8 cellular contexts compared by ENCODE assay signal in genomic region chr16:1342526-1343427, GRCh38. TPM values are rescaled to one million over a fixed set of nuclear protein-coding genes. Genes with fewer than 3 reads are reported as not detected.
DNase-seq lines count a peak whose midpoint lies in the region; TF ChIP-seq lines count a peak whose summit lies in the region.

No MANE protein-coding gene starts in this region.

- H3K27ac ChIP-seq in HL-60 (replicated peaks), result no peak overlapping the region
- no peak overlapping the region for H3K27ac ChIP-seq in ectodermal cell (ENCODE audit: insufficient read depth, low read depth, low read length, poor library complexity, severe bottlenecking)

- H3K36me3 ChIP-seq in ectodermal cell (ENCODE audit: control insufficient read depth, insufficient read depth, low read length), result peaks cover under 1% of the 10 kb centered on the region

- H3K9me3 ChIP-seq in ectodermal cell (ENCODE audit: control insufficient read depth, low read length), result no peaks in the 10 kb centered on the region

- peaks cover 12% of the 10 kb centered on the region for H3K27me3 ChIP-seq in HL-60 (ENCODE audit: insufficient read depth, poor library complexity, severe bottlenecking)
- H3K27me3 ChIP-seq in ectodermal cell (ENCODE audit: control insufficient read depth, insufficient read depth, low read length, poor library complexity, severe bottlenecking), result peaks cover 57% of the 10 kb centered on the region

- H3K4me3 ChIP-seq in HL-60 (replicated peaks; ENCODE audit: insufficient read depth, low read length), result peak overlapping the region; percentile 1; the same call in 1 of the 2 replicates
- peak overlapping the region; percentile 36 for H3K4me3 ChIP-seq in ectodermal cell (ENCODE audit: insufficient read depth, low read depth, low read length)

- WGBS in ectodermal cell, 2 experiments, result 9% methylated on average over 49 of the region's 49 CpGs

- TF ChIP-seq CTCF in GM20000 (IDR thresholded peaks at IDR 0.05; ENCODE audit: extremely low read depth, missing control alignments) (no peak), HL-60 (IDR thresholded peaks at IDR 0.05; ENCODE audit: insufficient read depth, low read length) (no peak)

- peak; percentile 96 for DNase-seq in COLO668 (lab: John Stamatoyannopoulos, UW; ENCODE audit: unreplicated experiment)
- DNase-seq in GM20000 (ENCODE audit: low spot score), result peak; percentile 100
- peak; percentile 95 to 98 for DNase-seq in HL-60 (ENCODE audit: low read depth in 1 of 2, low spot score in 1 of 2)
- DNase-seq in NCI-H774 (lab: John Stamatoyannopoulos, UW), result peak; percentile 88
- DNase-seq in activated CD4-positive, alpha-beta T cell treated with anti-CD3 and anti-CD28 coated beads, Interleukin-2, amount 50 U/mL, for 4 hours, result peak; percentile 96 to 97
- DNase-seq in lung microvascular endothelial cell (ENCODE audit: low read depth in 2 of 2), result peak; percentile 89 to 96
- peak; percentile 73 for DNase-seq in stimulated activated CD8-positive, alpha-beta memory T cell treated with anti-CD3 and anti-CD28 coated beads, Interleukin-12 subunit alpha, Interleukin-12 subunit beta, amount 100 ng/mL, for 24 hours (ENCODE audit: extremely low read depth)

- H3K4me1 ChIP-seq in ectodermal cell (ENCODE audit: control insufficient read depth, insufficient read depth, low read length), result peaks cover 5% of the 10 kb centered on the region

RNA-seq across cellular contexts. Expression of gene TSR3, which starts 8.9 kb away (rescaled TPM):
- 48.1 TPM for polyA plus RNA-seq in ectodermal cell (2013, experiment 1 of 4)
- polyA plus RNA-seq in ectodermal cell (2013, experiment 2 of 4), result 47.3 TPM
- polyA plus RNA-seq in ectodermal cell (2013, experiment 3 of 4), result 46.4 TPM
- polyA plus RNA-seq in ectodermal cell (2013, experiment 4 of 4), result 49.2 TPM
- 47.7 and 67.3 TPM in 2 replicates for total RNA-seq in lung microvascular endothelial cell

RNA-seq across cellular contexts. Expression of gene GNPTG, which starts 9.0 kb away (rescaled TPM):
- 34.7 TPM for polyA plus RNA-seq in ectodermal cell (2013, experiment 1 of 4)
- 34.0 TPM for polyA plus RNA-seq in ectodermal cell (2013, experiment 2 of 4)
- 23.3 TPM for polyA plus RNA-seq in ectodermal cell (2013, experiment 3 of 4)
- 30.5 TPM for polyA plus RNA-seq in ectodermal cell (2013, experiment 4 of 4)
- 19.2 and 31.7 TPM in 2 replicates for total RNA-seq in lung microvascular endothelial cell

RNA-seq across cellular contexts. Expression of gene BAIAP3, which starts 9.3 kb away (rescaled TPM):
- polyA plus RNA-seq in ectodermal cell (2013, experiment 1 of 4), result 4.6 TPM
- 6.2 TPM for polyA plus RNA-seq in ectodermal cell (2013, experiment 2 of 4)
- 6.1 TPM for polyA plus RNA-seq in ectodermal cell (2013, experiment 3 of 4)
- polyA plus RNA-seq in ectodermal cell (2013, experiment 4 of 4), result 8.9 TPM
- 1.2 and 1.3 TPM in 2 replicates for total RNA-seq in lung microvascular endothelial cell

RNA-seq across cellular contexts. Expression of gene UBE2I, which starts 33.3 kb away (rescaled TPM):
- 274 TPM for polyA plus RNA-seq in ectodermal cell (2013, experiment 1 of 4)
- polyA plus RNA-seq in ectodermal cell (2013, experiment 2 of 4), result 281 TPM
- polyA plus RNA-seq in ectodermal cell (2013, experiment 3 of 4), result 208 TPM
- polyA plus RNA-seq in ectodermal cell (2013, experiment 4 of 4), result 220 TPM
- 29.6 and 35.3 TPM in 2 replicates for total RNA-seq in lung microvascular endothelial cell
